11 cellular contexts compared by ENCODE assay signal in genomic region chr1:237411621-237412020, GRCh38.
DNase-seq lines count a peak whose midpoint lies in the region; ATAC-seq and TF ChIP-seq lines count a peak whose summit lies in the region.
"Had no signal": no experiment of that assay in that cellular context is flagged by ENCODE, and none has a peak within 500 bp of the region (broad histone marks: within the 10 kb centered on the region; RNA-seq: fewer than 3 reads in every experiment).

No MANE protein-coding gene starts in this region.

- TF ChIP-seq CTCF in OCI-LY7 (conservative IDR thresholded peaks at IDR 0.05; ENCODE audit: low read length) = no peak
- no peak for TF ChIP-seq CTCF in psoas muscle (IDR thresholded peaks at IDR 0.05)

- H3K79me2 ChIP-seq in OCI-LY7 (ENCODE audit: insufficient read depth, low read depth, low read length) = no peaks in the 10 kb centered on the region

- H3K4me1 ChIP-seq in OCI-LY7 (ENCODE audit: insufficient read depth, low read length, poor library complexity, severe bottlenecking) (no peaks in the 10 kb centered on the region), psoas muscle (no peaks in the 10 kb centered on the region)
- H3K4me1 ChIP-seq: BE2C, thyroid gland had no signal

- H3K27me3 ChIP-seq in psoas muscle (ENCODE audit: insufficient read depth in 3 of 3, low read length in 2 of 3) = no peaks in the 10 kb centered on the region
- H3K27me3 ChIP-seq: BE2C, thyroid gland had no signal

- BruUV-seq in OCI-LY7 (replicated peaks; lab: Mats Ljungman, UMichigan) = no TSS peak

- H3K27ac Mint-ChIP-seq in stimulated activated effector memory CD8-positive, alpha-beta T cell treated with anti-CD3 and anti-CD28 coated beads, Interleukin-12 subunit alpha, Interleukin-12 subunit beta, amount 100 ng/mL, for 72 hours = no peak overlapping the region

- no peaks in the 10 kb centered on the region for H3K36me3 Mint-ChIP-seq in stimulated activated effector memory CD8-positive, alpha-beta T cell treated with anti-CD3 and anti-CD28 coated beads, Interleukin-12 subunit alpha, Interleukin-12 subunit beta, amount 100 ng/mL, for 72 hours

- H3K9me3 Mint-ChIP-seq in stimulated activated effector memory CD8-positive, alpha-beta T cell treated with anti-CD3 and anti-CD28 coated beads, Interleukin-12 subunit alpha, Interleukin-12 subunit beta, amount 100 ng/mL, for 72 hours = peaks cover 4% of the 10 kb centered on the region

- H3K27ac ChIP-seq in OCI-LY7 (ENCODE audit: low read depth, low read length, poor library complexity, severe bottlenecking) (no peak overlapping the region), psoas muscle (no peak overlapping the region)
- H3K27ac ChIP-seq: thyroid gland had no signal

- H3K36me3 ChIP-seq in OCI-LY7 (ENCODE audit: insufficient read depth, low read length) (no peaks in the 10 kb centered on the region), psoas muscle (ENCODE audit: insufficient read depth in 1 of 2, low read depth in 1 of 2) (no peaks in the 10 kb centered on the region)
- H3K36me3 ChIP-seq: BE2C, thyroid gland had no signal

- no peak overlapping the region for H2AFZ ChIP-seq in OCI-LY7 (ENCODE audit: low read length)

- H3K9me2 ChIP-seq in OCI-LY7 (ENCODE audit: insufficient read depth, low read length) = no peaks in the 10 kb centered on the region

- H3K9me3 ChIP-seq in OCI-LY7 (ENCODE audit: low read length) = no peaks in the 10 kb centered on the region
- no peaks in the 10 kb centered on the region for H3K9me3 ChIP-seq in psoas muscle
- H3K9me3 ChIP-seq: BE2C, thyroid gland had no signal

- POLR2A ChIA-PET in OCI-LY7 (lab: Charles Lee) = interaction anchor here (0.6 to 1.2 kb wide), 3 partner anchors 17 to 1069 kb away, joined by 3 to 4 read pairs (median 3); no protein-coding TSS in a partner anchor

- H3K4me3 Mint-ChIP-seq in stimulated activated effector memory CD8-positive, alpha-beta T cell treated with anti-CD3 and anti-CD28 coated beads, Interleukin-12 subunit alpha, Interleukin-12 subunit beta, amount 100 ng/mL, for 72 hours = no peak overlapping the region

- H4K20me1 ChIP-seq in OCI-LY7 (ENCODE audit: insufficient read depth, low read length) = no peaks in the 10 kb centered on the region

- H3K4me3 ChIP-seq in OCI-LY7 (ENCODE audit: low read depth, low read length, poor library complexity, severe bottlenecking) (no peak overlapping the region), psoas muscle (no peak overlapping the region)
- H3K4me3 ChIP-seq: thyroid gland had no signal

- H3K4me2 ChIP-seq in OCI-LY7 (ENCODE audit: low read length) = no peak overlapping the region

- peak; percentile 51 for ATAC-seq in HG02623 (IDR thresholded peaks at IDR 0.05; ENCODE audit: unreplicated experiment)
- peak; percentile 100 for ATAC-seq in stimulated activated effector memory CD8-positive, alpha-beta T cell treated with anti-CD3 and anti-CD28 coated beads, Interleukin-12 subunit alpha, Interleukin-12 subunit beta, amount 100 ng/mL, for 72 hours
- no peak for ATAC-seq in psoas muscle

- intact Hi-C loops in OCI-LY7 (cut with micrococcal nuclease; ENCODE audit: unreplicated experiment) (no loop called here), psoas muscle (cut with DNase I) (no loop called here)

- CTCF ChIA-PET in OCI-LY7 (lab: Charles Lee; ENCODE audit: unreplicated experiment) = no interaction called here

- DNase-seq in stimulated activated CD4-positive, alpha-beta T cell treated with anti-CD3 and anti-CD28 coated beads, Interleukin-15, amount 100 ng/mL, for 24 hours = peak; percentile 3
- DNase-seq in stimulated activated CD4-positive, alpha-beta T cell treated with anti-CD3 and anti-CD28 coated beads, Interleukin-4, amount 100 ng/mL, for 1 hour = no peak
- DNase-seq in T-helper 22 cell (ENCODE audit: low read depth) = peak; percentile 5
- DNase-seq in stimulated activated effector memory CD8-positive, alpha-beta T cell treated with anti-CD3 and anti-CD28 coated beads, Interleukin-12 subunit alpha, Interleukin-12 subunit beta, amount 100 ng/mL, for 72 hours (ENCODE audit: low spot score in 2 of 2) = no peak
- no peak for DNase-seq in OCI-LY7 (ENCODE audit: low spot score)
- no peak for DNase-seq in glomerular visceral epithelial cell (ENCODE audit: extremely low spot score)
- DNase-seq in psoas muscle = no peak
- DNase-seq: anterior cingulate cortex, BE2C had no signal

- H3K4me1 Mint-ChIP-seq in stimulated activated effector memory CD8-positive, alpha-beta T cell treated with anti-CD3 and anti-CD28 coated beads, Interleukin-12 subunit alpha, Interleukin-12 subunit beta, amount 100 ng/mL, for 72 hours = no peaks in the 10 kb centered on the region

- WGBS in psoas muscle, 3 donors = 80 to 84% (median 81%) methylated on average over 2 of the region's 2 CpGs

Comparison
In these comparisons a context has a peak if more than half of its experiments do, and no peak if none do; other contexts are left out.
1. DNase-seq: peak in stimulated activated CD4-positive, alpha-beta T cell treated with anti-CD3 and anti-CD28 coated beads, Interleukin-15, amount 100 ng/mL, for 24 hours (single experiment) and T-helper 22 cell (single experiment); none in stimulated activated CD4-positive, alpha-beta T cell treated with anti-CD3 and anti-CD28 coated beads, Interleukin-4, amount 100 ng/mL, for 1 hour (single experiment), stimulated activated effector memory CD8-positive, alpha-beta T cell treated with anti-CD3 and anti-CD28 coated beads, Interleukin-12 subunit alpha, Interleukin-12 subunit beta, amount 100 ng/mL, for 72 hours (0 of 2), OCI-LY7 (single experiment), glomerular visceral epithelial cell (single experiment) and psoas muscle (0 of 2).
2. ATAC-seq: peak in HG02623 (single experiment) and stimulated activated effector memory CD8-positive, alpha-beta T cell treated with anti-CD3 and anti-CD28 coated beads, Interleukin-12 subunit alpha, Interleukin-12 subunit beta, amount 100 ng/mL, for 72 hours (single experiment); none in psoas muscle (0 of 4).